In the genomic region with DNA sequence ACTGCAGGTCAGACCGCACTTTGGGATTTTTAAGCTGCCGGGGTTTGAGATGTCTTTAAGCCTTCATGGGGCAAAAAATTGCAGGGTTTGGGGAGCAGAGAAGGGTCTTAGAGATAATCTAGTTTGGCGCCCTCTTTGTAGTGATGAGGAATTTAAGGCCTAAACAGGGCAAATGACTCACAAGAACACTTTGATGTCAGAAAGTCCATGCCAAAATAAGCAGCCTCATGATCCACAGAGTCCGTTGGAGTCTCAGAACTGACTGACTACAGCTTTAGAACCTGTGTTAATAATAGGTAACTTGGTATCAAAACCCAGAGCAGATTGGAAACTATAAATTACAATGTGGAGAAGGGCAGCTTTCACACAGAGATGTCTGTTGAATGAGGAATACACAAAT, we compare ENCODE assay signal across 22 cellular contexts.
"Had no signal": no experiment of that assay in that cellular context is flagged by ENCODE, and none has a peak within 500 bp of the region (broad histone marks: within the 10 kb centered on the region; RNA-seq: fewer than 3 reads in every experiment).

No MANE protein-coding gene starts in this region.

- H3K27ac ChIP-seq: adrenal gland, gastroesophageal sphincter, right atrium auricular region, transverse colon, vagina, VCaP had no signal

- H3K27ac Mint-ChIP-seq: activated CD4-positive, alpha-beta memory T cell treated with anti-CD3 and anti-CD28 coated beads for 36 hours; activated naive CD4-positive, alpha-beta T cell treated with anti-CD3 and anti-CD28 coated beads, Interleukin-2, amount 50 U/mL, for 24 hours; activated T-cell treated with anti-CD3 and anti-CD28 coated beads, Interleukin-2, amount 50 U/mL, for 24 hours; brain had no signal

- H3K27me3 ChIP-seq: adrenal gland, gastroesophageal sphincter, right atrium auricular region, transverse colon, vagina had no signal

- H3K27me3 Mint-ChIP-seq: activated CD4-positive, alpha-beta memory T cell treated with anti-CD3 and anti-CD28 coated beads for 36 hours; activated naive CD4-positive, alpha-beta T cell treated with anti-CD3 and anti-CD28 coated beads, Interleukin-2, amount 50 U/mL, for 24 hours; activated T-cell treated with anti-CD3 and anti-CD28 coated beads, Interleukin-2, amount 50 U/mL, for 24 hours had no signal

- H3K36me3 ChIP-seq: adrenal gland, right atrium auricular region, transverse colon, vagina had no signal

- H3K9me3 ChIP-seq: adrenal gland, gastroesophageal sphincter, right atrium auricular region, transverse colon, vagina had no signal

- ATAC-seq: gastroesophageal sphincter had no signal

- H3K9me3 Mint-ChIP-seq: activated CD4-positive, alpha-beta memory T cell treated with anti-CD3 and anti-CD28 coated beads for 36 hours; activated naive CD4-positive, alpha-beta T cell treated with anti-CD3 and anti-CD28 coated beads, Interleukin-2, amount 50 U/mL, for 24 hours; activated T-cell treated with anti-CD3 and anti-CD28 coated beads, Interleukin-2, amount 50 U/mL, for 24 hours; brain; central memory CD8-positive, alpha-beta T cell; naive B cell had no signal

- H3K4me1 Mint-ChIP-seq: activated naive CD4-positive, alpha-beta T cell treated with anti-CD3 and anti-CD28 coated beads, Interleukin-2, amount 50 U/mL, for 24 hours; central memory CD8-positive, alpha-beta T cell had no signal

- H3K4me3 ChIP-seq: adrenal gland, gastroesophageal sphincter, lung, right atrium auricular region, transverse colon, vagina had no signal

- H3K36me3 Mint-ChIP-seq: activated CD4-positive, alpha-beta memory T cell treated with anti-CD3 and anti-CD28 coated beads for 36 hours; activated naive CD4-positive, alpha-beta T cell treated with anti-CD3 and anti-CD28 coated beads, Interleukin-2, amount 50 U/mL, for 24 hours; brain; naive B cell had no signal

- FAIRE-seq: islet of Langerhans, small intestine had no signal

- DNase-seq: activated CD4-positive, alpha-beta memory T cell treated with anti-CD3 and anti-CD28 coated beads for 36 hours; activated effector memory CD4-positive, alpha-beta T cell treated with Interleukin-2 at 50 U/mL for 16 hours; activated T-cell treated with anti-CD3 and anti-CD28 coated beads, Interleukin-2, amount 50 U/mL, for 24 hours; adrenal gland; cortex of kidney; effector CD8-positive, alpha-beta T cell; midbrain; naive B cell; small intestine; stimulated activated CD4-positive, alpha-beta T cell treated with anti-CD3 and anti-CD28 coated beads, Interleukin-4, amount 100 ng/mL, for 24 hours; stimulated activated naive CD4-positive, alpha-beta T cell; substantia nigra; transverse colon had no signal

- H3K4me1 ChIP-seq: adrenal gland, gastroesophageal sphincter, transverse colon, vagina had no signal

- H3K4me3 Mint-ChIP-seq: activated CD4-positive, alpha-beta memory T cell treated with anti-CD3 and anti-CD28 coated beads for 36 hours; activated naive CD4-positive, alpha-beta T cell treated with anti-CD3 and anti-CD28 coated beads, Interleukin-2, amount 50 U/mL, for 24 hours; activated T-cell treated with anti-CD3 and anti-CD28 coated beads, Interleukin-2, amount 50 U/mL, for 24 hours; brain; central memory CD8-positive, alpha-beta T cell; naive B cell had no signal
